8 cellular contexts compared by ENCODE assay signal in genomic region chr3:157103280-157103679, GRCh38. TPM values are rescaled to one million over a fixed set of nuclear protein-coding genes. Genes with fewer than 3 reads are reported as not detected.
DNase-seq lines count a peak whose midpoint lies in the region; ATAC-seq, FAIRE-seq and TF ChIP-seq lines count a peak whose summit lies in the region.

No MANE protein-coding gene starts in this region.

- no peaks in the 10 kb centered on the region for H3K9me3 Mint-ChIP-seq in activated CD4-positive, alpha-beta T cell treated with anti-CD3 and anti-CD28 coated beads for 36 hours (ENCODE audit: low read depth)
- H3K9me3 Mint-ChIP-seq in naive B cell: no peaks in the 10 kb centered on the region

- H3K36me3 ChIP-seq in kidney (ENCODE audit: control insufficient read depth in 1 of 2, insufficient read depth in 2 of 2, low read length in 2 of 2): no peaks in the 10 kb centered on the region

- intact Hi-C loops in activated CD4-positive, alpha-beta T cell treated with anti-CD3 and anti-CD28 coated beads for 36 hours (cut with DNase I, micrococcal nuclease): loop anchor here (1.0 to 2.0 kb wide), 4 partner anchors 14 to 26 kb away; no protein-coding TSS in a partner anchor
- intact Hi-C loops in kidney (cut with DNase I): no loop called here

- POLR2A ChIA-PET in activated CD4-positive, alpha-beta T cell treated with anti-CD3 and anti-CD28 coated beads for 36 hours (lab: Charles Lee): interaction anchor here (1.0 kb wide), 1 partner anchor 56 kb away, joined by 3 read pairs; no protein-coding TSS in a partner anchor

- no peaks in the 10 kb centered on the region for H3K4me1 ChIP-seq in kidney (ENCODE audit: control insufficient read depth in 1 of 2, insufficient read depth in 1 of 2, low read depth in 1 of 2, low read length in 2 of 2)

- DNase-seq in activated CD4-positive, alpha-beta T cell treated with anti-CD3 and anti-CD28 coated beads for 36 hours: peak; percentile 47
- no peak for DNase-seq in activated CD4-positive, alpha-beta T cell treated with anti-CD3 and anti-CD28 coated beads, Interleukin-2, amount 50 U/mL, for 4 hours
- no peak for DNase-seq in naive B cell
- DNase-seq in kidney: no peak
- no peak for DNase-seq in DMS114 treated with DMSO at 0.1 percent for 48 hours (lab: John Stamatoyannopoulos, UW; ENCODE audit: unreplicated experiment)
- no peak for DNase-seq in NCI-H2196 (lab: John Stamatoyannopoulos, UW; ENCODE audit: unreplicated experiment)

- CTCF ChIA-PET in activated CD4-positive, alpha-beta T cell treated with anti-CD3 and anti-CD28 coated beads for 36 hours (lab: Charles Lee): interaction anchor here (0.6 to 1.6 kb wide), 7 partner anchors 9 to 310 kb away, joined by 3 to 6 read pairs (median 4); no protein-coding TSS in a partner anchor

- no peaks in the 10 kb centered on the region for H3K27me3 Mint-ChIP-seq in activated CD4-positive, alpha-beta T cell treated with anti-CD3 and anti-CD28 coated beads for 36 hours
- no peaks in the 10 kb centered on the region for H3K27me3 Mint-ChIP-seq in naive B cell

- no peak overlapping the region for H3K27ac ChIP-seq in kidney (ENCODE audit: low read depth in 2 of 2, low read length in 2 of 2)

- H3K4me1 Mint-ChIP-seq in activated CD4-positive, alpha-beta T cell treated with anti-CD3 and anti-CD28 coated beads for 36 hours: peaks cover 51% of the 10 kb centered on the region
- peaks cover 8 to 10% (median 8%) of the 10 kb centered on the region in 3 donors for H3K4me1 Mint-ChIP-seq in naive B cell

- H3K9ac ChIP-seq in kidney (ENCODE audit: low read length in 2 of 2): no peak overlapping the region

- H3K9me3 ChIP-seq in kidney (ENCODE audit: control insufficient read depth in 1 of 2, low read length in 2 of 2): no peaks in the 10 kb centered on the region

- no peak for TF ChIP-seq CTCF in kidney (IDR thresholded peaks at IDR 0.05; ENCODE audit: borderline replicate concordance, extremely low read depth, insufficient read depth)

- peak overlapping the region; percentile 88 for H3K27ac Mint-ChIP-seq in activated CD4-positive, alpha-beta T cell treated with anti-CD3 and anti-CD28 coated beads for 36 hours
- peak overlapping the region in 3 of 6 donors; percentile 41 to 87 (median 44) for H3K27ac Mint-ChIP-seq in naive B cell

- H3K36me3 Mint-ChIP-seq in activated CD4-positive, alpha-beta T cell treated with anti-CD3 and anti-CD28 coated beads for 36 hours (ENCODE audit: low read depth): no peaks in the 10 kb centered on the region
- H3K36me3 Mint-ChIP-seq in naive B cell: no peaks in the 10 kb centered on the region

- H3K4me3 ChIP-seq in kidney (ENCODE audit: low read length in 2 of 2): no peak overlapping the region

- peak; percentile 65 for ATAC-seq in activated CD4-positive, alpha-beta T cell treated with anti-CD3 and anti-CD28 coated beads for 36 hours
- ATAC-seq in GM21717 (IDR thresholded peaks at IDR 0.05; ENCODE audit: unreplicated experiment) (peak; percentile 87), HG03558 (IDR thresholded peaks at IDR 0.05; ENCODE audit: extremely low read depth, unreplicated experiment) (peak; percentile 87), naive B cell (ENCODE audit: low read depth in 2 of 2) (peak; percentile 49 to 53)

- no peak overlapping the region for H3K4me3 Mint-ChIP-seq in activated CD4-positive, alpha-beta T cell treated with anti-CD3 and anti-CD28 coated beads for 36 hours
- H3K4me3 Mint-ChIP-seq in naive B cell: no peak overlapping the region

- no peak for FAIRE-seq in kidney (lab: Jason Lieb, UNC)

RNA-seq across cellular contexts. Expression of gene CCNL1, which starts 56.7 kb away (rescaled TPM):
- total RNA-seq in activated CD4-positive, alpha-beta T cell treated with anti-CD3 and anti-CD28 coated beads for 36 hours: 100 to 1,000 TPM; 163 to 215 TPM
- polyA plus RNA-seq in naive B cell (ENCODE audit: low read depth in 6 of 6) (100 to 1,000 TPM in 5 of 6 donors, 10 to 100 TPM in 1; 64.1 to 148 (median 138) TPM), kidney (ENCODE audit: insufficient read depth, low read depth, low replicate concordance) (41.7 TPM)
- total RNA-seq in kidney: 104 TPM
